Comparison of ENCODE assay signal across 1 cellular context in the genomic region with DNA sequence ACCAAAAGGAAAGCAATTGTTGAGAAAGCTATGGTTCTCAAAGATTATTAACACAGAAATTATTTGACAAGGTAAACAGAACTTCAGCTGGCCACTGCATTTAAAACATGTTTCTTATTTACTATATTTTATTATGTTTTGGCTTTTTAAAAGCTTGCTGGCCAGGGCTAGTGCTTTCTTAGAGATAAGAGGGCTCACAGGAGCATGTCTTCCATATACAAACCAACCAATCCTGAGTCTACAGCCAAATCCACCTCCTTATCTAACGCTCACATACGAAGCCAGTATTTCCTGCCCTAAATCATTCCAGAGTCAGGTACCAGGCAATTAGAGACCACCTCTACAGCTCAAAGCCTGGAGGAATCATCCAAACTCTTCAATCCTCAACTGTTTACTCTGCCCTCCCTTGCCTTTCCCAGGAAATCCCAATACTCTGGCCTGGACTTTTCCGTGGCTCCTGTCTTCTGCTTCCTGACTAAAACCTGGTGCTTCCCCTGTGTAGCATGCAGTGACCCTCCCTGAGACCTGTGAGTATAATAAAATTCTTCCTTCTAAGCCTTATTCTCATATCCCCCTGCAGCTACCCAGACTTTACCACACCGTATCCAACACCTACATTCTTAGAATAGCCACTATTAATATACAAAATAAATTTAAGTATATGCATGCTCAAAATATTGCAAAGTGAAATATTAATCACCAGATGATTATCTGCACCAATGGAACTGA.
TF ChIP-seq lines count a peak whose summit lies in the region.

No MANE protein-coding gene starts in this region.

TF ChIP-seq in GM23338, 12 proteins besides CTCF, POLR2A, EP300 and RAD21 (continued from another document):
- TF ChIP-seq, protein P1, sequence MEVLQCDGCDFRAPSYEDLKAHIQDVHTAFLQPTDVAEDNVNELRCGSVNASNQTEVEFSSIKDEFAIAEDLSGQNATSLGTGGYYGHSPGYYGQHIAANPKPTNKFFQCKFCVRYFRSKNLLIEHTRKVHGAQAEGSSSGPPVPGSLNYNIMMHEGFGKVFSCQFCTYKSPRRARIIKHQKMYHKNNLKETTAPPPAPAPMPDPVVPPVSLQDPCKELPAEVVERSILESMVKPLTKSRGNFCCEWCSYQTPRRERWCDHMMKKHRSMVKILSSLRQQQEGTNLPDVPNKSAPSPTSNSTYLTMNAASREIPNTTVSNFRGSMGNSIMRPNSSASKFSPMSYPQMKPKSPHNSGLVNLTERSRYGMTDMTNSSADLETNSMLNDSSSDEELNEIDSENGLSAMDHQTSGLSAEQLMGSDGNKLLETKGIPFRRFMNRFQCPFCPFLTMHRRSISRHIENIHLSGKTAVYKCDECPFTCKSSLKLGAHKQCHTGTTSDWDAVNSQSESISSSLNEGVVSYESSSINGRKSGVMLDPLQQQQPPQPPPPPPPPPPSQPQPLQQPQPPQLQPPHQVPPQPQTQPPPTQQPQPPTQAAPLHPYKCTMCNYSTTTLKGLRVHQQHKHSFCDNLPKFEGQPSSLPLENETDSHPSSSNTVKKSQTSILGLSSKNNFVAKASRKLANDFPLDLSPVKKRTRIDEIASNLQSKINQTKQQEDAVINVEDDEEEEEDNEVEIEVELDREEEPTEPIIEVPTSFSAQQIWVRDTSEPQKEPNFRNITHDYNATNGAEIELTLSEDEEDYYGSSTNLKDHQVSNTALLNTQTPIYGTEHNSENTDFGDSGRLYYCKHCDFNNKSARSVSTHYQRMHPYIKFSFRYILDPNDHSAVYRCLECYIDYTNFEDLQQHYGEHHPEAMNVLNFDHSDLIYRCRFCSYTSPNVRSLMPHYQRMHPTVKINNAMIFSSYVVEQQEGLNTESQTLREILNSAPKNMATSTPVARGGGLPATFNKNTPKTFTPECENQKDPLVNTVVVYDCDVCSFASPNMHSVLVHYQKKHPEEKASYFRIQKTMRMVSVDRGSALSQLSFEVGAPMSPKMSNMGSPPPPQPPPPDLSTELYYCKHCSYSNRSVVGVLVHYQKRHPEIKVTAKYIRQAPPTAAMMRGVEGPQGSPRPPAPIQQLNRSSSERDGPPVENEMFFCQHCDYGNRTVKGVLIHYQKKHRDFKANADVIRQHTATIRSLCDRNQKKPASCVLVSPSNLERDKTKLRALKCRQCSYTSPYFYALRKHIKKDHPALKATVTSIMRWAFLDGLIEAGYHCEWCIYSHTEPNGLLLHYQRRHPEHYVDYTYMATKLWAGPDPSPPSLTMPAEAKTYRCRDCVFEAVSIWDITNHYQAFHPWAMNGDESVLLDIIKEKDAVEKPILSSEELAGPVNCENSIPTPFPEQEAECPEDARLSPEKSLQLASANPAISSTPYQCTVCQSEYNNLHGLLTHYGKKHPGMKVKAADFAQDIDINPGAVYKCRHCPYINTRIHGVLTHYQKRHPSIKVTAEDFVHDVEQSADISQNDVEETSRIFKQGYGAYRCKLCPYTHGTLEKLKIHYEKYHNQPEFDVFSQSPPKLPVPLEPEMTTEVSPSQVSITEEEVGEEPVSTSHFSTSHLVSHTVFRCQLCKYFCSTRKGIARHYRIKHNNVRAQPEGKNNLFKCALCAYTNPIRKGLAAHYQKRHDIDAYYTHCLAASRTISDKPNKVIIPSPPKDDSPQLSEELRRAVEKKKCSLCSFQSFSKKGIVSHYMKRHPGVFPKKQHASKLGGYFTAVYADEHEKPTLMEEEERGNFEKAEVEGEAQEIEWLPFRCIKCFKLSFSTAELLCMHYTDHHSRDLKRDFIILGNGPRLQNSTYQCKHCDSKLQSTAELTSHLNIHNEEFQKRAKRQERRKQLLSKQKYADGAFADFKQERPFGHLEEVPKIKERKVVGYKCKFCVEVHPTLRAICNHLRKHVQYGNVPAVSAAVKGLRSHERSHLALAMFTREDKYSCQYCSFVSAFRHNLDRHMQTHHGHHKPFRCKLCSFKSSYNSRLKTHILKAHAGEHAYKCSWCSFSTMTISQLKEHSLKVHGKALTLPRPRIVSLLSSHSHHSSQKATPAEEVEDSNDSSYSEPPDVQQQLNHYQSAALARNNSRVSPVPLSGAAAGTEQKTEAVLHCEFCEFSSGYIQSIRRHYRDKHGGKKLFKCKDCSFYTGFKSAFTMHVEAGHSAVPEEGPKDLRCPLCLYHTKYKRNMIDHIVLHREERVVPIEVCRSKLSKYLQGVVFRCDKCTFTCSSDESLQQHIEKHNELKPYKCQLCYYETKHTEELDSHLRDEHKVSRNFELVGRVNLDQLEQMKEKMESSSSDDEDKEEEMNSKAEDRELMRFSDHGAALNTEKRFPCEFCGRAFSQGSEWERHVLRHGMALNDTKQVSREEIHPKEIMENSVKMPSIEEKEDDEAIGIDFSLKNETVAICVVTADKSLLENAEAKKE (CRISPR knock-in tag; IDR thresholded peaks at IDR 0.05) = no peak
- TF ChIP-seq NANOG (IDR thresholded peaks at IDR 0.05; ENCODE audit: borderline replicate concordance) (no peak), CREB1 (CRISPR knock-in tag; IDR thresholded peaks at IDR 0.05; ENCODE audit: low read depth) (no peak), STAT1 (IDR thresholded peaks at IDR 0.05; ENCODE audit: unreplicated experiment) (no peak), EZH2phosphoT487 (IDR thresholded peaks at IDR 0.05; ENCODE audit: unreplicated experiment) (no peak)
- TF ChIP-seq, protein P2, sequence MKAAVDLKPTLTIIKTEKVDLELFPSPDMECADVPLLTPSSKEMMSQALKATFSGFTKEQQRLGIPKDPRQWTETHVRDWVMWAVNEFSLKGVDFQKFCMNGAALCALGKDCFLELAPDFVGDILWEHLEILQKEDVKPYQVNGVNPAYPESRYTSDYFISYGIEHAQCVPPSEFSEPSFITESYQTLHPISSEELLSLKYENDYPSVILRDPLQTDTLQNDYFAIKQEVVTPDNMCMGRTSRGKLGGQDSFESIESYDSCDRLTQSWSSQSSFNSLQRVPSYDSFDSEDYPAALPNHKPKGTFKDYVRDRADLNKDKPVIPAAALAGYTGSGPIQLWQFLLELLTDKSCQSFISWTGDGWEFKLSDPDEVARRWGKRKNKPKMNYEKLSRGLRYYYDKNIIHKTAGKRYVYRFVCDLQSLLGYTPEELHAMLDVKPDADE (IDR thresholded peaks at IDR 0.05) = no peak
